In the genomic region with DNA sequence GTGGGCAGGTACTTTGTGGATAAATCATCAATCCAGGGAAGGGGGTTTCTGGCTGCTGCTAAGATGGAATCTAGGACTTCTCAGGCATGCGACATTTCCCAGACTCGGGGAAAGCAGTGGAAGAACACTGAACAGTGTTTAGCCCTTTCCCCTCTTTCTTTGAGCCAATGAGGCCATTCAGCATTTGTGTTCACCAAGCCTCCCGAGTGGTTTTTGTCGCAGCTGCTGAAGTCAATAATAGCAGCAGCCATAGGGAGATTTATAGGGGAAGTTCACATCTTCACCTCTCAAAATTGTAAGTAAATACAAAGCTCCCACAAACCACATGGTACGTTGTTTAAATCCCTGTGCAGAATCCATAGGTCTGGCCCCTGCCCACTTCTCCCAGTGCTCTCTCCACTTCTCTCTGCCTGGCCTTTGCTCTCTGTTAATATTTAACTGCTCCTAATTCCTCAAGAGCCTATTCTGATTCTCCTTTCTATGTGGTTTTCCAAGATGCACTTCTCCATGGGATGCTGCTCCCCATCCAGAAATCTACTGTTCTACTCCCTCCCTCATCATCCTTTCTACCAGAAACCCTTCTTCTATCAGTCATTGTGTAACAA, we compare ENCODE assay signal across 27 cellular contexts.
"Had no signal": no experiment of that assay in that cellular context is flagged by ENCODE, and none has a peak within 500 bp of the region (broad histone marks: within the 10 kb centered on the region; RNA-seq: fewer than 3 reads in every experiment).

No MANE protein-coding gene starts in this region.

- H3K4me1 ChIP-seq: esophagus muscularis mucosa, foreskin keratinocyte, left lung, lower lobe of right lung, upper lobe of left lung, vagina had no signal

- H3K36me3 Mint-ChIP-seq: activated CD8-positive, alpha-beta memory T cell treated with anti-CD3 and anti-CD28 coated beads, Interleukin-2, amount 10 ng/mL, durations not matched to agents 7 days and 5 days; natural killer cell treated with Interleukin-12 subunit alpha and Interleukin-12 subunit beta and Interleukin-15 and Interleukin-18, amount 100 ng/mL, for 72 hours had no signal

- H3K27me3 ChIP-seq: esophagus muscularis mucosa, heart left ventricle, left lung, neutrophil, upper lobe of left lung, vagina had no signal

- ATAC-seq: activated CD8-positive, alpha-beta memory T cell treated with anti-CD3 and anti-CD28 coated beads, Interleukin-2, amount 10 ng/mL, durations not matched to agents 7 days and 5 days; activated CD8-positive, alpha-beta T cell treated with anti-CD3 and anti-CD28 coated beads, Interleukin-2, amount 10 ng/mL, durations not matched to agents 7 days and 5 days; foreskin keratinocyte; heart left ventricle; left lung; lower lobe of right lung; sciatic nerve; stimulated activated memory B cell treated with anti-CD40 and anti-IgM and Interleukin-4, amounts not matched to agents 10 μg/mL and 1 μg/mL and 100 μg/mL, for 72 hours; stimulated activated naive CD8-positive, alpha-beta T cell treated with anti-CD3 and anti-CD28 coated beads, Interleukin-15, amount 100 ng/mL, for 72 hours had no signal

- H3K4me3 Mint-ChIP-seq: activated B cell treated with CpG ODN at 0.5 μM for 24 hours; activated CD8-positive, alpha-beta memory T cell treated with anti-CD3 and anti-CD28 coated beads, Interleukin-2, amount 10 ng/mL, durations not matched to agents 7 days and 5 days; activated CD8-positive, alpha-beta T cell treated with anti-CD3 and anti-CD28 coated beads, Interleukin-2, amount 10 ng/mL, durations not matched to agents 7 days and 5 days; activated naive CD8-positive, alpha-beta T cell; natural killer cell treated with Interleukin-12 subunit alpha and Interleukin-12 subunit beta and Interleukin-15 and Interleukin-18, amount 100 ng/mL, for 72 hours; stimulated activated memory B cell treated with anti-CD40 and anti-IgM and Interleukin-4, amounts not matched to agents 10 μg/mL and 1 μg/mL and 100 μg/mL, for 72 hours; stimulated activated naive CD8-positive, alpha-beta T cell treated with anti-CD3 and anti-CD28 coated beads, Interleukin-15, amount 100 ng/mL, for 72 hours; T-helper 2 cell treated with Interferon-gamma antibody and Interleukin-4, amounts not matched to agents 5 μg/mL and 100 μg/mL, for 36 hours had no signal

- H3K4me3 ChIP-seq: esophagus muscularis mucosa, heart left ventricle, left lung, lower lobe of right lung, smooth muscle cell, upper lobe of left lung, vagina had no signal

- H3K4me2 ChIP-seq: smooth muscle cell had no signal

- DNase-seq: activated B cell treated with CpG ODN at 0.5 μM for 24 hours; activated CD8-positive, alpha-beta memory T cell treated with anti-CD3 and anti-CD28 coated beads, Interleukin-2, amount 10 ng/mL, durations not matched to agents 7 days and 5 days; activated CD8-positive, alpha-beta T cell treated with anti-CD3 and anti-CD28 coated beads, Interleukin-2, amount 10 ng/mL, durations not matched to agents 7 days and 5 days; activated naive CD4-positive, alpha-beta T cell; activated T-cell treated with anti-CD3 and anti-CD28 coated beads, Interleukin-2, amount 50 U/mL, for 48 hours; dermis blood vessel endothelial cell; effector CD4-positive, alpha-beta T cell; foreskin keratinocyte; heart left ventricle; left lung; lower lobe of right lung; mesenchymal stem cell; stimulated activated CD4-positive, alpha-beta T cell treated with anti-CD3 and anti-CD28 coated beads, Interleukin-1b, Interleukin-23, amount 100 ng/mL, for 48 hours; stimulated activated CD4-positive, alpha-beta T cell treated with anti-CD3 and anti-CD28 coated beads, Interleukin-4, amount 100 ng/mL, for 4 hours; stimulated activated CD8-positive, alpha-beta memory T cell treated with anti-CD3 and anti-CD28 coated beads, Interleukin-4, amount 100 ng/mL, for 48 hours; stimulated activated naive CD8-positive, alpha-beta T cell treated with anti-CD3 and anti-CD28 coated beads, Interleukin-15, amount 100 ng/mL, for 72 hours; upper lobe of left lung had no signal

- H3K27ac Mint-ChIP-seq: activated B cell treated with CpG ODN at 0.5 μM for 24 hours; activated CD8-positive, alpha-beta memory T cell treated with anti-CD3 and anti-CD28 coated beads, Interleukin-2, amount 10 ng/mL, durations not matched to agents 7 days and 5 days; activated CD8-positive, alpha-beta T cell treated with anti-CD3 and anti-CD28 coated beads, Interleukin-2, amount 10 ng/mL, durations not matched to agents 7 days and 5 days; activated naive CD8-positive, alpha-beta T cell; activated T-helper 2 cell treated with anti-CD3 and anti-CD28 coated beads, Interferon-gamma antibody, Interleukin-2, Interleukin-4, amounts not matched to agents 10 μg/mL and 5 μg/mL and 100 μg/mL, durations not matched to agents 14 hours and 24 hours and 36 hours; natural killer cell treated with Interleukin-12 subunit alpha and Interleukin-12 subunit beta and Interleukin-15 and Interleukin-18, amount 100 ng/mL, for 72 hours; stimulated activated memory B cell treated with anti-CD40 and anti-IgM and Interleukin-4, amounts not matched to agents 10 μg/mL and 1 μg/mL and 100 μg/mL, for 72 hours; stimulated activated naive CD8-positive, alpha-beta T cell treated with anti-CD3 and anti-CD28 coated beads, Interleukin-15, amount 100 ng/mL, for 72 hours; T-helper 2 cell treated with Interferon-gamma antibody and Interleukin-4, amounts not matched to agents 5 μg/mL and 100 μg/mL, for 36 hours had no signal

- H3K27me3 Mint-ChIP-seq: activated CD8-positive, alpha-beta memory T cell treated with anti-CD3 and anti-CD28 coated beads, Interleukin-2, amount 10 ng/mL, durations not matched to agents 7 days and 5 days; activated naive CD8-positive, alpha-beta T cell; stimulated activated naive CD8-positive, alpha-beta T cell treated with anti-CD3 and anti-CD28 coated beads, Interleukin-15, amount 100 ng/mL, for 72 hours had no signal

- H3K36me3 ChIP-seq: esophagus muscularis mucosa, heart left ventricle, left lung, lower lobe of right lung, neutrophil, upper lobe of left lung, vagina had no signal

- H3K9me3 Mint-ChIP-seq: T-helper 2 cell treated with Interferon-gamma antibody and Interleukin-4, amounts not matched to agents 5 μg/mL and 100 μg/mL, for 36 hours had no signal

- H3K9me3 ChIP-seq: left lung, lower lobe of right lung, neutrophil, upper lobe of left lung, vagina had no signal

- H3K27ac ChIP-seq: esophagus muscularis mucosa, foreskin keratinocyte, heart left ventricle, left lung, lower lobe of right lung, upper lobe of left lung, vagina had no signal
